29 cellular contexts compared by ENCODE assay signal in genomic region chrX:47674776-47675175, GRCh38. TPM values are rescaled to one million over a fixed set of nuclear protein-coding genes. Genes with fewer than 3 reads are reported as not detected.
"Had no signal": no experiment of that assay in that cellular context is flagged by ENCODE, and none has a peak within 500 bp of the region (broad histone marks: within the 10 kb centered on the region; RNA-seq: fewer than 3 reads in every experiment).

No MANE protein-coding gene starts in this region.

- H3K36me3 ChIP-seq: brain microvascular endothelial cell, esophagus muscularis mucosa, gastroesophageal sphincter, heart right ventricle, WERI-Rb-1 had no signal

- H2AFZ ChIP-seq: hepatocyte had no signal

- H3K27ac ChIP-seq: brain microvascular endothelial cell, coronary artery, dorsolateral prefrontal cortex, esophagus muscularis mucosa, gastroesophageal sphincter, heart right ventricle, hepatocyte, WERI-Rb-1 had no signal

- ATAC-seq: activated CD4-positive, CD25-positive, alpha-beta regulatory T cell treated with anti-CD3 and anti-CD28 coated beads, Interleukin-2, amount 50 U/mL, for 24 hours; activated CD8-positive, alpha-beta T cell treated with anti-CD3 and anti-CD28 coated beads for 36 hours; activated T-cell treated with anti-CD3 and anti-CD28 coated beads, Interleukin-2, amount 50 U/mL, for 4 hours; activated T-helper 17 cell treated with anti-CD3 and anti-CD28 coated beads, Interleukin-2, amount 50 U/mL, for 72 hours; gastroesophageal sphincter; heart right ventricle; T-helper 17 cell had no signal

- H3K4me3 ChIP-seq: coronary artery, dorsolateral prefrontal cortex, esophagus muscularis mucosa, gastroesophageal sphincter, heart right ventricle, hepatocyte had no signal

- H3K9me3 ChIP-seq: esophagus muscularis mucosa, gastroesophageal sphincter had no signal

- H3K4me1 ChIP-seq: esophagus muscularis mucosa, gastroesophageal sphincter, heart right ventricle had no signal

- H3K4me2 ChIP-seq: hepatocyte had no signal

- H3K27me3 ChIP-seq: brain microvascular endothelial cell, esophagus muscularis mucosa, gastroesophageal sphincter, hepatocyte had no signal

- DNase-seq: activated B cell treated with CpG ODN at 0.5 μM for 24 hours; activated CD4-positive, alpha-beta T cell treated with anti-CD3 and anti-CD28 coated beads for 48 hours; activated CD4-positive, alpha-beta T cell treated with anti-CD3 and anti-CD28 coated beads, Interleukin-2, amount 50 U/mL, for 1 hour; activated CD4-positive, alpha-beta T cell treated with anti-CD3 and anti-CD28 coated beads, Interleukin-2, amount 50 U/mL, for 48 hours; activated CD8-positive, alpha-beta memory T cell treated with anti-CD3 and anti-CD28 coated beads for 24 hours; activated CD8-positive, alpha-beta T cell treated with anti-CD3 and anti-CD28 coated beads for 36 hours; activated effector memory CD4-positive, alpha-beta T cell treated with Interleukin-2 at 50 U/mL for 16 hours; activated gamma-delta T cell treated with Interleukin-2 at 50 U/mL for 16 hours; activated naive CD4-positive, alpha-beta T cell treated with anti-CD3 and anti-CD28 coated beads, Interleukin-2, amount 50 U/mL, for 16 hours; activated naive CD4-positive, alpha-beta T cell treated with Interleukin-2 at 50 U/mL for 16 hours; activated T-cell treated with anti-CD3 and anti-CD28 coated beads, Interleukin-2, amount 50 U/mL, for 4 hours; amniotic stem cell; anterior cingulate cortex; brain microvascular endothelial cell; dorsolateral prefrontal cortex; effector memory CD4-positive, alpha-beta T cell; endodermal cell; foreskin melanocyte; heart right ventricle; T-helper 17 cell; T1000; WERI-Rb-1 had no signal

RNA-seq across cellular contexts. Expression of gene SYN1, which starts 55.1 kb away (rescaled TPM):
- total RNA-seq: activated B cell treated with CpG ODN at 0.5 μM for 24 hours, fibroblast of villous mesenchyme had no signal
